28 cellular contexts compared by ENCODE assay signal in the genomic region with DNA sequence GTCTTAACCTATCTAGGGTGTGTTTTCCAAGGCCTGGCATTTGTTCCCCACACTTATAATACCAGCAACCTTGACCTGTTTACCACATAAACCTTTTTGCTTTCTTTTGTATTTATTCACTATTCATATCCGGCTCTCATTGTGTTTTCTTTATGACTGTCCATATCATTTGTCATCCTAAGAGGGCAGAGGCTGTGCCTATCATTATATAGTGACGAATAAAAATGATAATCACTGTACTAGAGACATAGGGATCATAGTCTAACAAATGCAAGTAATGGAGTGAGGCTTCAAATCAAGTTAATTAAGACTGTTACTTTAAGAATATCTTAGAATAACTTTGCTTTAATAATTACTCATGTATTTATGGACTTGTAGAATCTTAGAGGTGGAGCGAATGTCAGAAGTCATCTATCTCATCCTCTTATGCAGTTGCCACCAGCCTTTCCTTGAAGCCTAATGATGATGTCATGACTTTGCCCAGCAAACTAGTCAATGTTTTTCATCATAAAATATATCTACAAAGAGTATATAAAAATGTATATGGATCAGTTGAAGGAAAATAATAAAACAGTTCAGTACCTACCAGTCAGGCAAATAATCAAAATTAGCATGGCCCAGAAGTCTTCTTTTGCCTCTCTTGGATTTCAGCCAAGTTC. TPM values are rescaled to one million over a fixed set of nuclear protein-coding genes. Genes with fewer than 3 reads are reported as not detected.
"Had no signal": no experiment of that assay in that cellular context is flagged by ENCODE, and none has a peak within 500 bp of the region (broad histone marks: within the 10 kb centered on the region; RNA-seq: fewer than 3 reads in every experiment).

No MANE protein-coding gene starts in this region.

- H3K36me3 ChIP-seq: gastrocnemius medialis, heart right ventricle, left ventricle myocardium inferior, spleen, tibial artery had no signal

- H3K4me1 ChIP-seq: parathyroid adenoma had no signal

- H3K9me3 Mint-ChIP-seq: brain; endodermal cell; immature natural killer cell; naive thymus-derived CD4-positive, alpha-beta T cell had no signal

- H3K9me3 ChIP-seq: gastrocnemius medialis, heart right ventricle, left ventricle myocardium inferior, spleen, tibial artery had no signal

- ATAC-seq: gastrocnemius medialis; heart right ventricle; naive thymus-derived CD4-positive, alpha-beta T cell; sciatic nerve had no signal

- H2AFZ ChIP-seq: parathyroid adenoma had no signal

- H3K4me3 Mint-ChIP-seq: endodermal cell; immature natural killer cell; naive thymus-derived CD4-positive, alpha-beta T cell had no signal

- H3K36me3 Mint-ChIP-seq: brain; immature natural killer cell; naive thymus-derived CD4-positive, alpha-beta T cell had no signal

- DNase-seq: activated CD4-positive, alpha-beta T cell treated with anti-CD3 and anti-CD28 coated beads for 1 hour; activated CD4-positive, alpha-beta T cell treated with anti-CD3 and anti-CD28 coated beads, Interleukin-2, amount 50 U/mL, for 4 hours; activated naive CD4-positive, alpha-beta T cell; activated T-cell treated with anti-CD3 and anti-CD28 coated beads for 4 hours; anterior cingulate cortex; central memory CD4-positive, alpha-beta T cell; endodermal cell; erythroblast; gastrocnemius medialis; heart right ventricle; immature natural killer cell; kidney glomerular epithelial cell; left ventricle myocardium inferior; mammary epithelial cell; naive thymus-derived CD4-positive, alpha-beta T cell; spleen; stimulated activated CD4-positive, alpha-beta T cell treated with anti-CD3 and anti-CD28 coated beads, Interleukin-4, amount 100 ng/mL, for 4 hours; stimulated activated naive CD4-positive, alpha-beta T cell treated with Interleukin-2 at 50 U/mL for 16 hours; SW 1271; tibial artery had no signal

- FAIRE-seq: colon had no signal

- H3K79me2 ChIP-seq: parathyroid adenoma had no signal

- H3K27ac ChIP-seq: gastrocnemius medialis, heart right ventricle, left ventricle myocardium inferior, parathyroid adenoma, spleen, tibial artery, VCaP had no signal

- H3K4me3 ChIP-seq: gastrocnemius medialis, heart right ventricle, left ventricle myocardium inferior, spleen, tibial artery had no signal

- H3K9ac ChIP-seq: parathyroid adenoma had no signal

- H3K27me3 ChIP-seq: gastrocnemius medialis, heart right ventricle, spleen, tibial artery had no signal

- H3K27ac Mint-ChIP-seq: endodermal cell had no signal

RNA-seq across cellular contexts. Expression of a gene that starts 43.3 kb away (rescaled TPM):
- total RNA-seq: gastrocnemius medialis; heart right ventricle; left ventricle myocardium inferior; mammary epithelial cell; mucosa of gallbladder; naive thymus-derived CD4-positive, alpha-beta T cell; sciatic nerve; spleen; subcutaneous adipose tissue; urinary bladder had no signal
- polyA plus RNA-seq: heart right ventricle; immature natural killer cell; mammary epithelial cell; naive thymus-derived CD4-positive, alpha-beta T cell; spleen; urinary bladder had no signal
